Comparison of ENCODE assay signal across 8 cellular contexts in genomic region chr12:57459750-57460400, GRCh38. TPM values are rescaled to one million over a fixed set of nuclear protein-coding genes. Genes with fewer than 3 reads are reported as not detected.
A peak's percentile ranks its signal among the peaks of the same experiment; 100 is the strongest.
DNase-seq lines count a peak whose midpoint lies in the region; ATAC-seq and TF ChIP-seq lines count a peak whose summit lies in the region.

Gene GLI1 (plus strand): TSS chr12:57459785. CDS start chr12:57463692, 3,907 bp downstream.

- TF ChIP-seq POLR2A in NB4 (IDR thresholded peaks at IDR 0.05; ENCODE audit: extremely low read depth, insufficient read length), result no peak

- ATAC-seq in HG02588 (IDR thresholded peaks at IDR 0.05; ENCODE audit: unreplicated experiment) (no peak), HG02623 (IDR thresholded peaks at IDR 0.05; ENCODE audit: unreplicated experiment) (no peak), GM18517 (IDR thresholded peaks at IDR 0.05; ENCODE audit: unreplicated experiment) (no peak)

- peaks cover 32% of the 10 kb centered on the region for H3K4me1 ChIP-seq in ectodermal cell (ENCODE audit: control insufficient read depth, insufficient read depth, low read length)

- peak within 1 kb of the TSS; percentile 76 for H3K4me3 ChIP-seq in NB4 (ENCODE audit: low read depth, low read length)
- peak within 1 kb of the TSS; percentile 48 for H3K4me3 ChIP-seq in ectodermal cell (ENCODE audit: insufficient read depth, low read depth, low read length)

- 0 to 1% methylated on average over 19 to 33 of the region's 34 CpGs for WGBS in ectodermal cell, 2 experiments

- H3K9me3 ChIP-seq in ectodermal cell (ENCODE audit: control insufficient read depth, low read length), result no peaks in the 10 kb centered on the region

- TF ChIP-seq CTCF in NB4 (IDR thresholded peaks at IDR 0.05; ENCODE audit: low read depth, low read length), result no peak

- no peak within 1 kb of the TSS for H3K27ac ChIP-seq in ectodermal cell (ENCODE audit: insufficient read depth, low read depth, low read length, poor library complexity, severe bottlenecking)

- no peaks in the 10 kb centered on the region for H3K36me3 ChIP-seq in ectodermal cell (ENCODE audit: control insufficient read depth, insufficient read depth, low read length)

- DNase-seq in GM03348 (ENCODE audit: low spot score) (peak; percentile 77), NB4 (ENCODE audit: low read depth) (no peak), myocyte (ENCODE audit: low read depth) (peak; percentile 7), NK-92 (lab: John Stamatoyannopoulos, UW; ENCODE audit: unreplicated experiment) (no peak)

- peaks cover 21% of the 10 kb centered on the region for H3K27me3 ChIP-seq in ectodermal cell (ENCODE audit: control insufficient read depth, insufficient read depth, low read length, poor library complexity, severe bottlenecking)

RNA-seq across cellular contexts. Expression of gene GLI1, which starts in this region (rescaled TPM):
- polyA plus RNA-seq in ectodermal cell (2013, experiment 1 of 4), result 2.5 TPM
- polyA plus RNA-seq in ectodermal cell (2013, experiment 2 of 4), result 1.5 TPM
- polyA plus RNA-seq in ectodermal cell (2013, experiment 3 of 4), result 1.2 TPM
- 1.6 TPM for polyA plus RNA-seq in ectodermal cell (2013, experiment 4 of 4)
- 0.56 and 0.78 TPM in 2 replicates for total RNA-seq in myocyte
- polyA plus RNA-seq in myocyte (2012), result 10.0 TPM

Comparison
In these comparisons a context has a peak if more than half of its experiments do, and no peak if none do; other contexts are left out.
1. DNase-seq: peak in GM03348 (single experiment) and myocyte (single experiment); none in NB4 (single experiment) and NK-92 (single experiment).